ENCODE assay signal across 8 cellular contexts in the genomic region with DNA sequence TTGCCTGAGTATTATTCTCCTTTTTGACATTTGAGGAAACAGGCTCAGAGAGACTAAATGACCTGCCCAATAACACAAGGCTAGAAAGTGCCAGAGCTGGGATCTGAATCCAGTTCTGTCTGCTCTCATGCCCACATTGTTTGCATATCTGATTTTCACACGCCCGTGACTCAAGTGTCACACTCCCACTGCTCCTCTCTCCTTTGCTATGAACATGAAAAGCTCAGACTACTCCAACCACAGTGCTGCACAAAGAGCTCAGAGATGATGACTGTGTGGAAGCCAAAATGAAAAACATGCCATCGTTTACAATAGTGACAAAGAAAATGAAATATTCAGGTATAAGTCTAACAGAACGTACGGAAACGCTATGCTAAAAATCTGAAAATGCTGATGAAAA.
DNase-seq lines count a peak whose midpoint lies in the region; TF ChIP-seq lines count a peak whose summit lies in the region.

No MANE protein-coding gene starts in this region.

- intact Hi-C loops in lower leg skin (cut with DNase I; ENCODE audit: low total_unique reads) = no loop called here

- TF ChIP-seq CTCF in GM12864 (IDR thresholded peaks at IDR 0.05; ENCODE audit: low read depth, low read length, missing control alignments) (no peak), lower leg skin (IDR thresholded peaks at IDR 0.05) (no peak)

- 66 to 77% methylated on average over 6 of the region's 6 CpGs for WGBS in lower leg skin, 2 donors

- H3K4me3 ChIP-seq in GM12864 (ENCODE audit: low read depth, low read length) (no peak overlapping the region), lower leg skin (ENCODE audit: low read depth, poor library complexity, severe bottlenecking) (no peak overlapping the region)

- TF ChIP-seq POLR2A in lower leg skin (IDR thresholded peaks at IDR 0.05) = no peak

- DNase-seq in GM12864 (ENCODE audit: low read depth) (peak; percentile 39), NCI-H526 (lab: John Stamatoyannopoulos, UW) (peak; percentile 5 to 50), lower leg skin (ENCODE audit: low spot score in 2 of 2) (no peak), OCI-M2 (lab: John Stamatoyannopoulos, UW; ENCODE audit: unreplicated experiment) (no peak), germinal center (ENCODE audit: low spot score) (no peak), cerebellar nuclear complex (lab: John Stamatoyannopoulos, UW) (no peak)
- DNase-seq in activated naive CD8-positive, alpha-beta T cell treated with anti-CD3 and anti-CD28 coated beads, Interleukin-2, amount 50 U/mL, for 16 hours (ENCODE audit: low read depth, low spot score) = peak; percentile 39
- peak; percentile 77 for DNase-seq in stimulated activated CD4-positive, alpha-beta T cell treated with anti-CD3 and anti-CD28 coated beads, Interleukin-15, amount 100 ng/mL, for 24 hours

Comparison
In these comparisons a context has a peak if more than half of its experiments do, and no peak if none do; other contexts are left out.
1. DNase-seq: peak in GM12864 (single experiment), NCI-H526 (2 of 2), activated naive CD8-positive, alpha-beta T cell treated with anti-CD3 and anti-CD28 coated beads, Interleukin-2, amount 50 U/mL, for 16 hours (single experiment) and stimulated activated CD4-positive, alpha-beta T cell treated with anti-CD3 and anti-CD28 coated beads, Interleukin-15, amount 100 ng/mL, for 24 hours (single experiment); none in lower leg skin (0 of 2), OCI-M2 (single experiment), germinal center (single experiment) and cerebellar nuclear complex (0 of 2).